Comparison of ENCODE assay signal across 12 cellular contexts in genomic region chr15:64535460-64536243, GRCh38.
DNase-seq lines count a peak whose midpoint lies in the region; ATAC-seq and TF ChIP-seq lines count a peak whose summit lies in the region.
"Had no signal": no experiment of that assay in that cellular context is flagged by ENCODE, and none has a peak within 500 bp of the region (broad histone marks: within the 10 kb centered on the region; RNA-seq: fewer than 3 reads in every experiment).

No MANE protein-coding gene starts in this region.

- peaks cover 56% of the 10 kb centered on the region for H3K79me2 ChIP-seq in SU-DHL-6 (ENCODE audit: insufficient read depth, low read length)

- no peak for TF ChIP-seq CTCF in natural killer cell (IDR thresholded peaks at IDR 0.05)
- no peak for TF ChIP-seq CTCF in SU-DHL-6 (IDR thresholded peaks at IDR 0.05; ENCODE audit: insufficient read depth, low read length, poor library complexity, severe bottlenecking)

- no peaks in the 10 kb centered on the region for H3F3A ChIP-seq in SU-DHL-6 (ENCODE audit: insufficient read depth)

- no peak overlapping the region for H2AFZ ChIP-seq in SU-DHL-6 (ENCODE audit: low read depth, low read length, severe bottlenecking)

- H3K9me2 ChIP-seq in SU-DHL-6 (replicated peaks; ENCODE audit: insufficient read depth, low read length) = no peaks in the 10 kb centered on the region

- ATAC-seq in natural killer cell treated with Interleukin-12 subunit alpha and Interleukin-12 subunit beta and Interleukin-15 and Interleukin-18, amount 100 ng/mL, for 72 hours = no peak
- ATAC-seq in natural killer cell = no peak

- no peaks in the 10 kb centered on the region for H3K27me3 Mint-ChIP-seq in natural killer cell treated with Interleukin-12 subunit alpha and Interleukin-12 subunit beta and Interleukin-15 and Interleukin-18, amount 100 ng/mL, for 72 hours
- no peaks in the 10 kb centered on the region for H3K27me3 Mint-ChIP-seq in natural killer cell (ENCODE audit: low read depth in 2 of 2)

- no peak overlapping the region for H3K4me3 Mint-ChIP-seq in natural killer cell treated with Interleukin-12 subunit alpha and Interleukin-12 subunit beta and Interleukin-15 and Interleukin-18, amount 100 ng/mL, for 72 hours
- no peak overlapping the region for H3K4me3 Mint-ChIP-seq in natural killer cell
- H3K4me3 Mint-ChIP-seq: endodermal cell had no signal

- H3K27me3 ChIP-seq in SU-DHL-6 (ENCODE audit: low read length) = no peaks in the 10 kb centered on the region
- H3K27me3 ChIP-seq: BE2C had no signal

- H3K9me3 ChIP-seq in SU-DHL-6 (ENCODE audit: insufficient read depth, low read length) = no peaks in the 10 kb centered on the region
- H3K9me3 ChIP-seq: BE2C had no signal

- no peak overlapping the region for H3K9ac ChIP-seq in SU-DHL-6 (ENCODE audit: low read length)

- H3K36me3 Mint-ChIP-seq in natural killer cell treated with Interleukin-12 subunit alpha and Interleukin-12 subunit beta and Interleukin-15 and Interleukin-18, amount 100 ng/mL, for 72 hours = no peaks in the 10 kb centered on the region
- H3K36me3 Mint-ChIP-seq in natural killer cell = no peaks in the 10 kb centered on the region

- H3K4me1 Mint-ChIP-seq in natural killer cell treated with Interleukin-12 subunit alpha and Interleukin-12 subunit beta and Interleukin-15 and Interleukin-18, amount 100 ng/mL, for 72 hours (ENCODE audit: low read depth in 2 of 2) = peaks cover 39 to 49% of the 10 kb centered on the region in 2 donors
- H3K4me1 Mint-ChIP-seq in natural killer cell = peaks cover 37 to 40% of the 10 kb centered on the region in 2 donors

- H4K20me1 ChIP-seq in SU-DHL-6 (ENCODE audit: low read depth, low read length) = no peaks in the 10 kb centered on the region

- intact Hi-C loops in natural killer cell (cut with micrococcal nuclease) = no loop called here

- no peak for DNase-seq in natural killer cell treated with Interleukin-12 subunit alpha and Interleukin-12 subunit beta and Interleukin-15 and Interleukin-18, amount 100 ng/mL, for 72 hours (ENCODE audit: low spot score)
- DNase-seq in natural killer cell (no peak), fibroblast of peridontal ligament (ENCODE audit: extremely low read depth) (peak; percentile 45), superior temporal gyrus (ENCODE audit: extremely low spot score) (peak; percentile 4), T1000 (lab: John Stamatoyannopoulos, UW) (no peak), NCI-H146 treated with DMSO at 0.1 percent for 48 hours (lab: John Stamatoyannopoulos, UW; ENCODE audit: unreplicated experiment) (no peak)
- DNase-seq in activated CD8-positive, alpha-beta memory T cell treated with anti-CD3 and anti-CD28 coated beads for 24 hours = no peak
- DNase-seq: BE2C, endodermal cell, NCI-H2081, right cardiac atrium had no signal

- no peaks in the 10 kb centered on the region for H3K9me3 Mint-ChIP-seq in natural killer cell treated with Interleukin-12 subunit alpha and Interleukin-12 subunit beta and Interleukin-15 and Interleukin-18, amount 100 ng/mL, for 72 hours
- no peaks in the 10 kb centered on the region for H3K9me3 Mint-ChIP-seq in natural killer cell
- H3K9me3 Mint-ChIP-seq: endodermal cell had no signal

- H3K4me2 ChIP-seq in SU-DHL-6 (ENCODE audit: low read depth, low read length, poor library complexity, severe bottlenecking) = peak overlapping the region; percentile 27

- H3K36me3 ChIP-seq in SU-DHL-6 (ENCODE audit: low read length) = no peaks in the 10 kb centered on the region
- H3K36me3 ChIP-seq: BE2C had no signal

- no peak overlapping the region for H3K4me3 ChIP-seq in SU-DHL-6 (ENCODE audit: insufficient read depth, low read length, poor library complexity, severe bottlenecking)

- peak overlapping the region; percentile 17 to 59 for H3K27ac Mint-ChIP-seq in natural killer cell treated with Interleukin-12 subunit alpha and Interleukin-12 subunit beta and Interleukin-15 and Interleukin-18, amount 100 ng/mL, for 72 hours
- no peak overlapping the region for H3K27ac Mint-ChIP-seq in natural killer cell
- H3K27ac Mint-ChIP-seq: endodermal cell had no signal

- peak overlapping the region; percentile 20; the same call in 1 of the 2 replicates for H3K27ac ChIP-seq in SU-DHL-6 (ENCODE audit: low read depth, low read length)

Comparison
In these comparisons a context has a peak if more than half of its experiments do, and no peak if none do; other contexts are left out.
1. H3K27ac Mint-ChIP-seq: peak in natural killer cell treated with Interleukin-12 subunit alpha and Interleukin-12 subunit beta and Interleukin-15 and Interleukin-18, amount 100 ng/mL, for 72 hours (2 of 2); none in natural killer cell (0 of 2).
2. DNase-seq: peak in fibroblast of peridontal ligament (single experiment) and superior temporal gyrus (single experiment); none in natural killer cell treated with Interleukin-12 subunit alpha and Interleukin-12 subunit beta and Interleukin-15 and Interleukin-18, amount 100 ng/mL, for 72 hours (single experiment), natural killer cell (single experiment), activated CD8-positive, alpha-beta memory T cell treated with anti-CD3 and anti-CD28 coated beads for 24 hours (single experiment), T1000 (single experiment) and NCI-H146 treated with DMSO at 0.1 percent for 48 hours (single experiment).